In the genomic region with DNA sequence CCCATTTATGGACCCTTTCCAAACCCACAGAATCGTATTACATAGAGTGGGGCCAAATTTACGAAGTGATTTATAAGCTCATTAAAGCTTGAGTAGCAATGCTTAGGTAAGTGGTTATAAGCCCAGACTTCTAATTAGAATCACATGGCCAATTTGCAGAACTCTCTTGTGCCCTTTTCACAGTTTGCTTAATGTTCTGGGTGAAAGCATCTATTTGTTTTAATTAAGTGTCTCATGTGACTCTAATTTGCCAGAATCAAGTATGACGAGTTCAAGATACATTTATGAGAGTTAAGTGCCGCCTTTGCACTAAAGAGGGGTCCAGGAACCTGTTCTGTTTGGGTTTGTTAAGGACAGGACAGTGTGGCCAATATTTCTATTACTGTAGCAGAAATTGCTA, we compare ENCODE assay signal across 19 cellular contexts. TPM values are rescaled to one million over a fixed set of nuclear protein-coding genes. Genes with fewer than 3 reads are reported as not detected.
DNase-seq lines count a peak whose midpoint lies in the region; FAIRE-seq and TF ChIP-seq lines count a peak whose summit lies in the region.
"Had no signal": no experiment of that assay in that cellular context is flagged by ENCODE, and none has a peak within 500 bp of the region (broad histone marks: within the 10 kb centered on the region; RNA-seq: fewer than 3 reads in every experiment).

No MANE protein-coding gene starts in this region.

- H3K9me3 ChIP-seq in sigmoid colon, result no peaks in the 10 kb centered on the region
- H3K9me3 ChIP-seq: Caco-2, HAP-1 had no signal

- WGBS in sigmoid colon, 2 donors, result 90 to 91% methylated on average over 4 of the region's 4 CpGs

- intact Hi-C loops in sigmoid colon (cut with DNase I), result no loop called here

- H3K27me3 ChIP-seq in sigmoid colon, result no peaks in the 10 kb centered on the region

- no peaks in the 10 kb centered on the region for H3K4me1 ChIP-seq in sigmoid colon
- H3K4me1 ChIP-seq: Caco-2, HAP-1 had no signal

- no peak for FAIRE-seq in GM19239 (lab: Jason Lieb, UNC)
- FAIRE-seq: A204.1, D721Med, G401.6, GM12891 had no signal

- no peak overlapping the region for H3K27ac ChIP-seq in sigmoid colon
- H3K27ac ChIP-seq: C4-2B, GM23248 had no signal

- TF ChIP-seq POLR2A in sigmoid colon (IDR thresholded peaks at IDR 0.05), result no peak

- TF ChIP-seq EP300 in sigmoid colon (IDR thresholded peaks at IDR 0.05), result no peak

- DNase-seq in NCI-H748 (lab: John Stamatoyannopoulos, UW; ENCODE audit: unreplicated experiment), result peak; percentile 10
- DNase-seq in NCI-H748 treated with DMSO at 0.1 percent for 48 hours (lab: John Stamatoyannopoulos, UW), result no peak
- peak; percentile 76 for DNase-seq in NCI-H2029 (lab: John Stamatoyannopoulos, UW)
- peak; percentile 71 for DNase-seq in NCI-H2029 treated with DMSO at 0.1 percent for 48 hours (lab: John Stamatoyannopoulos, UW)
- DNase-seq in SK-N-DZ (ENCODE audit: low spot score), result peak; percentile 70
- no peak for DNase-seq in GM19239 (ENCODE audit: insufficient read length, low spot score)
- DNase-seq in sigmoid colon, result no peak
- DNase-seq in islet precursor cell, result no peak
- DNase-seq: ACHN; AML-193; Caco-2; CD4-positive, alpha-beta T cell; GM23248 had no signal

- H3K36me3 ChIP-seq in sigmoid colon, result no peaks in the 10 kb centered on the region
- H3K36me3 ChIP-seq: HAP-1 had no signal

- TF ChIP-seq CTCF in sigmoid colon (IDR thresholded peaks at IDR 0.05), result no peak

- no peak overlapping the region for H3K4me3 ChIP-seq in sigmoid colon
- H3K4me3 ChIP-seq: GM23248, HAP-1 had no signal

RNA-seq across cellular contexts. Expression of a gene that starts 46.0 kb away (rescaled TPM):
- 5.1 and 5.3 TPM in 2 replicates for polyA plus RNA-seq in SK-N-DZ (2014; cell fraction: cytosol; rRNA removed)
- 2.1 and 3.7 TPM in 2 replicates for polyA plus RNA-seq in SK-N-DZ (2014; cell fraction: nucleus; rRNA removed)
- total RNA-seq in sigmoid colon, result 1 to 10 TPM in 1 of 4 donors, under 1 TPM in 3; 0.55 to 1.2 (median 0.70) TPM
- 1 to 10 TPM; 1.2 to 1.4 (median 1.2) TPM for polyA plus RNA-seq in sigmoid colon

Comparison
In these comparisons a context has a peak if more than half of its experiments do, and no peak if none do; other contexts are left out.
1. DNase-seq: peak in NCI-H748 (single experiment), NCI-H2029 (single experiment), NCI-H2029 treated with DMSO at 0.1 percent for 48 hours (single experiment) and SK-N-DZ (single experiment); none in NCI-H748 treated with DMSO at 0.1 percent for 48 hours (single experiment), GM19239 (single experiment), sigmoid colon (single experiment) and islet precursor cell (single experiment).